In the genomic region with DNA sequence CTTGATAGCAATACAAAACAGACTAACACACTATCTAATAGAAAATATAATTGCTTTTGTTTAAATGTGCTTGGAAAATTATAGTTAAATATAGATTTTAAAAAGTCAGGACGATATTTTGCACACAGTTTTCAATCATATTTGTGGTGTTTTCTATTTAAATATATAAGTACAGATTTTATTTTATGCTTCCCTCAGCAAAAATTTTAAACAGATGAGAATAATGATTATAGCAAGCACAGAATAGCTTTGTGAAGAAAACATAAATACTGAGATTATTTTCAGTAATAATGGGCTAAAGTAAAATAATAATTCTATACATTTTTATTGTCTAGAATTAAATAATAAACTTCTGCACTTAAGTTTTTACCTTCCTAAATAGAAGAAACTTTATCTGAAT, we compare ENCODE assay signal across 24 cellular contexts.
"Had no signal": no experiment of that assay in that cellular context is flagged by ENCODE, and none has a peak within 500 bp of the region (broad histone marks: within the 10 kb centered on the region; RNA-seq: fewer than 3 reads in every experiment).

No MANE protein-coding gene starts in this region.

- H3K27ac ChIP-seq: coronary artery, dorsolateral prefrontal cortex, esophagus muscularis mucosa, foreskin keratinocyte, gastrocnemius medialis, heart right ventricle, left lung, lower lobe of right lung had no signal

- H3K4me1 ChIP-seq: esophagus muscularis mucosa, foreskin keratinocyte, gastrocnemius medialis, heart right ventricle, left lung, lower lobe of right lung had no signal

- FAIRE-seq: colon, endothelial cell of umbilical vein, islet of Langerhans, keratinocyte had no signal

- H3K4me3 Mint-ChIP-seq: memory B cell; naive thymus-derived CD4-positive, alpha-beta T cell had no signal

- H3K27me3 Mint-ChIP-seq: memory B cell; naive thymus-derived CD4-positive, alpha-beta T cell had no signal

- DNase-seq: dermis blood vessel endothelial cell; dorsolateral prefrontal cortex; effector CD4-positive, alpha-beta T cell; effector memory CD4-positive, alpha-beta T cell; foreskin keratinocyte; gastrocnemius medialis; glutamatergic neuron; head of caudate nucleus; heart right ventricle; hippocampal formation; left cardiac atrium; left lung; left ventricle myocardium superior; lower lobe of right lung; mesendoderm; midbrain; naive thymus-derived CD4-positive, alpha-beta T cell had no signal

- H3K4me1 Mint-ChIP-seq: memory B cell; naive thymus-derived CD4-positive, alpha-beta T cell had no signal

- H3K9me3 ChIP-seq: gastrocnemius medialis, lower lobe of right lung had no signal

- H3K36me3 ChIP-seq: esophagus muscularis mucosa, gastrocnemius medialis, heart right ventricle, left lung, lower lobe of right lung had no signal

- ATAC-seq: foreskin keratinocyte; gastrocnemius medialis; heart right ventricle; left cardiac atrium; left lung; left ventricle myocardium superior; lower lobe of right lung; naive thymus-derived CD4-positive, alpha-beta T cell had no signal

- H3K36me3 Mint-ChIP-seq: memory B cell had no signal

- H3K27me3 ChIP-seq: dorsolateral prefrontal cortex, esophagus muscularis mucosa, foreskin keratinocyte, gastrocnemius medialis, heart right ventricle, left lung had no signal

- H3K27ac Mint-ChIP-seq: memory B cell; naive thymus-derived CD4-positive, alpha-beta T cell had no signal

- H3K4me3 ChIP-seq: coronary artery, dorsolateral prefrontal cortex, esophagus muscularis mucosa, gastrocnemius medialis, heart right ventricle, left lung, lower lobe of right lung had no signal
